Comparison of ENCODE assay signal across 28 cellular contexts in genomic region chr2:150387586-150388288, GRCh38.
A peak's percentile ranks its signal among the peaks of the same experiment; 100 is the strongest.
DNase-seq lines count a peak whose midpoint lies in the region; ATAC-seq and TF ChIP-seq lines count a peak whose summit lies in the region.
"Had no signal": no experiment of that assay in that cellular context is flagged by ENCODE, and none has a peak within 500 bp of the region (broad histone marks: within the 10 kb centered on the region; RNA-seq: fewer than 3 reads in every experiment).

No MANE protein-coding gene starts in this region.

- DNase-seq in A172 (ENCODE audit: low spot score) (peak; percentile 22), GM03348 (ENCODE audit: low spot score) (peak; percentile 7), RPMI7951 (ENCODE audit: low read depth) (peak; percentile 40), fibroblast of mammary gland (ENCODE audit: low read depth) (peak; percentile 6), sigmoid colon (no peak), NCI-H1694 (lab: John Stamatoyannopoulos, UW) (no peak), NCI-H2081 treated with DMSO at 0.1 percent for 48 hours (lab: John Stamatoyannopoulos, UW) (no peak)
- DNase-seq: activated CD8-positive, alpha-beta T cell treated with anti-CD3 and anti-CD28 coated beads, Interleukin-2, amount 10 ng/mL, durations not matched to agents 7 days and 5 days; activated naive CD4-positive, alpha-beta T cell treated with anti-CD3 and anti-CD28 coated beads, Interleukin-2, amount 10 ng/mL, durations not matched to agents 7 days and 5 days; adrenal gland; CD8-positive, alpha-beta memory T cell; HCEC 1CT; lower lobe of right lung; NCI-H1048; NCI-H187; NK-92 treated with Interleukin-12 subunit alpha and Interleukin-12 subunit beta, amount 100 ng/mL, for 24 hours; ovary; PC-3; retina; SK-N-SH; small intestine; stimulated activated naive CD4-positive, alpha-beta T cell treated with Interleukin-2 at 50 U/mL for 16 hours; T-helper 17 cell; uterus had no signal

- TF ChIP-seq CTCF in fibroblast of mammary gland (conservative IDR thresholded peaks at IDR 0.05; ENCODE audit: control insufficient read depth, insufficient read depth, low read depth, low read length), result no peak
- TF ChIP-seq CTCF in sigmoid colon (IDR thresholded peaks at IDR 0.05), result no peak

- WGBS in sigmoid colon, 2 donors, result 85 to 92% methylated on average over 4 of the region's 4 CpGs

- ATAC-seq in HG03045 (IDR thresholded peaks at IDR 0.05; ENCODE audit: unreplicated experiment), result no peak
- ATAC-seq: activated CD8-positive, alpha-beta T cell treated with anti-CD3 and anti-CD28 coated beads, Interleukin-2, amount 10 ng/mL, durations not matched to agents 7 days and 5 days; activated T-helper 17 cell treated with anti-CD3 and anti-CD28 coated beads, Interleukin-2, amount 50 U/mL, for 72 hours; gastroesophageal sphincter; GM12878; lower lobe of right lung; PC-3; T-helper 17 cell had no signal

- no peaks in the 10 kb centered on the region for H3K36me3 ChIP-seq in sigmoid colon
- H3K36me3 ChIP-seq: adrenal gland, gastroesophageal sphincter, lower lobe of right lung, ovary, uterus had no signal

- no peaks in the 10 kb centered on the region for H3K27me3 ChIP-seq in sigmoid colon
- H3K27me3 ChIP-seq: adrenal gland, gastroesophageal sphincter, ovary, uterus had no signal

- H3K27ac ChIP-seq in sigmoid colon, result no peak overlapping the region
- H3K27ac ChIP-seq: adrenal gland, gastroesophageal sphincter, lower lobe of right lung, ovary, uterus had no signal

- no peak for TF ChIP-seq POLR2A in sigmoid colon (IDR thresholded peaks at IDR 0.05)

- intact Hi-C loops in sigmoid colon (cut with DNase I), result no loop called here

- TF ChIP-seq EP300 in sigmoid colon (IDR thresholded peaks at IDR 0.05), result no peak

- H3K4me1 ChIP-seq in sigmoid colon, result peaks cover 0 to 8% (median 0%) of the 10 kb centered on the region in 4 donors
- H3K4me1 ChIP-seq: adrenal gland, lower lobe of right lung, uterus had no signal

- peaks cover 0 to 5% (median 2%) of the 10 kb centered on the region in 4 donors for H3K9me3 ChIP-seq in sigmoid colon
- H3K9me3 ChIP-seq: ovary had no signal

- H3K4me3 ChIP-seq in fibroblast of mammary gland (ENCODE audit: control insufficient read depth, low read depth, low read length) (no peak overlapping the region), sigmoid colon (no peak overlapping the region)
- H3K4me3 ChIP-seq: adrenal gland, gastroesophageal sphincter, GM12878, lower lobe of right lung, ovary, uterus had no signal

Comparison
In these comparisons a context has a peak if more than half of its experiments do, and no peak if none do; other contexts are left out.
1. DNase-seq: peak in A172 (single experiment), GM03348 (single experiment), RPMI7951 (single experiment) and fibroblast of mammary gland (single experiment); none in sigmoid colon (single experiment), NCI-H1694 (single experiment) and NCI-H2081 treated with DMSO at 0.1 percent for 48 hours (single experiment).